ENCODE assay signal across 22 cellular contexts in the genomic region with DNA sequence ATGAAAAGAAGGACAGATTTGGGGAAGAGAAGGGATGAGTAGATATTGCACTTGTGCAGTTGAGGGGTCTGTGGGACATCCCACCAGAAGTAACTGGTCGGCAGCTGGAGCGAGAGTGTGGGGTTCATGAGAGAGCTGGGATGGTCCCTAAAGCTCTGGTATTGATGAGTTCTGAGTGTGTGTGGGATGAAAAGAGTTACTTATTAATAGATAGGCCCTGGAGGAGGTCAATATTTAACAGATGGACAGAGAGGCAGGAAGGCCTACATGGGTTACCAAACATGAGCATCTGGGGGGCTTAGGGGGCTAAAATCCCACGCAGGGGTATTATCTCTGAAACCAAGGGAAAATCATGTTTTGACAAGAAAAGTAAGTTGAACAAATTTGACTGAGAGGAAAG.
DNase-seq lines count a peak whose midpoint lies in the region; ATAC-seq and TF ChIP-seq lines count a peak whose summit lies in the region.
"Had no signal": no experiment of that assay in that cellular context is flagged by ENCODE, and none has a peak within 500 bp of the region (broad histone marks: within the 10 kb centered on the region; RNA-seq: fewer than 3 reads in every experiment).

No MANE protein-coding gene starts in this region.

- H3K27ac Mint-ChIP-seq in activated naive CD4-positive, alpha-beta T cell treated with anti-CD3 and anti-CD28 coated beads, Interleukin-2, amount 10 ng/mL, durations not matched to agents 7 days and 5 days, result peak overlapping the region; percentile 97
- no peak overlapping the region for H3K27ac Mint-ChIP-seq in activated naive CD4-positive, alpha-beta T cell treated with anti-CD3 and anti-CD28 coated beads for 36 hours
- H3K27ac Mint-ChIP-seq in activated naive CD8-positive, alpha-beta T cell treated with anti-CD3 and anti-CD28 coated beads, Interleukin-2, amount 10 ng/mL, durations not matched to agents 7 days and 5 days, result peak overlapping the region; percentile 89
- H3K27ac Mint-ChIP-seq in progenitor cell of endocrine pancreas, result peak overlapping the region; percentile 77

- peaks cover 41% of the 10 kb centered on the region for H3K36me3 Mint-ChIP-seq in activated naive CD4-positive, alpha-beta T cell treated with anti-CD3 and anti-CD28 coated beads, Interleukin-2, amount 10 ng/mL, durations not matched to agents 7 days and 5 days
- H3K36me3 Mint-ChIP-seq in activated naive CD4-positive, alpha-beta T cell treated with anti-CD3 and anti-CD28 coated beads for 36 hours (ENCODE audit: low read depth), result peaks cover 12% of the 10 kb centered on the region
- H3K36me3 Mint-ChIP-seq in activated naive CD8-positive, alpha-beta T cell treated with anti-CD3 and anti-CD28 coated beads, Interleukin-2, amount 10 ng/mL, durations not matched to agents 7 days and 5 days, result peaks cover 56% of the 10 kb centered on the region
- peaks cover 4% of the 10 kb centered on the region for H3K36me3 Mint-ChIP-seq in progenitor cell of endocrine pancreas (ENCODE audit: insufficient read depth)

- H2BK120ac ChIP-seq in mesenchymal stem cell (ENCODE audit: low read depth, low read length), result no peak overlapping the region

- no peak overlapping the region for H3K4ac ChIP-seq in mesenchymal stem cell (ENCODE audit: low read depth in 1 of 2, low read length in 2 of 2)

- CTCF ChIA-PET in activated naive CD4-positive, alpha-beta T cell treated with anti-CD3 and anti-CD28 coated beads, Interleukin-2, amount 10 ng/mL, durations not matched to agents 7 days and 5 days (lab: Charles Lee), result interaction anchor here (0.6 kb wide), 1 partner anchor 182 kb away, joined by 3 read pairs; no protein-coding TSS in a partner anchor
- CTCF ChIA-PET in activated naive CD4-positive, alpha-beta T cell treated with anti-CD3 and anti-CD28 coated beads for 36 hours (lab: Charles Lee), result interaction anchor here (1.8 kb wide), 1 partner anchor 19 kb away, joined by 7 read pairs; no protein-coding TSS in a partner anchor
- CTCF ChIA-PET in GM10248 (lab: Yijun Ruan, JAX), result interaction anchor here (1.3 to 2.1 kb wide), 3 partner anchors 14 to 180 kb away, joined by 3 to 5 read pairs (median 3); no protein-coding TSS in a partner anchor

- H3K4me3 Mint-ChIP-seq in activated naive CD4-positive, alpha-beta T cell treated with anti-CD3 and anti-CD28 coated beads, Interleukin-2, amount 10 ng/mL, durations not matched to agents 7 days and 5 days, result no peak overlapping the region
- H3K4me3 Mint-ChIP-seq in activated naive CD4-positive, alpha-beta T cell treated with anti-CD3 and anti-CD28 coated beads for 36 hours, result no peak overlapping the region
- peak overlapping the region; percentile 3 for H3K4me3 Mint-ChIP-seq in activated naive CD8-positive, alpha-beta T cell treated with anti-CD3 and anti-CD28 coated beads, Interleukin-2, amount 10 ng/mL, durations not matched to agents 7 days and 5 days
- H3K4me3 Mint-ChIP-seq in progenitor cell of endocrine pancreas (ENCODE audit: low read depth), result no peak overlapping the region

- no peaks in the 10 kb centered on the region for H3K9me3 ChIP-seq in mesenchymal stem cell (ENCODE audit: control insufficient read depth, low read length)
- H3K9me3 ChIP-seq: ascending aorta had no signal

- H4K8ac ChIP-seq in mesenchymal stem cell (ENCODE audit: low read length), result no peak overlapping the region

- peaks cover 53% of the 10 kb centered on the region for H3K4me1 Mint-ChIP-seq in activated naive CD4-positive, alpha-beta T cell treated with anti-CD3 and anti-CD28 coated beads, Interleukin-2, amount 10 ng/mL, durations not matched to agents 7 days and 5 days
- peaks cover 34% of the 10 kb centered on the region for H3K4me1 Mint-ChIP-seq in activated naive CD4-positive, alpha-beta T cell treated with anti-CD3 and anti-CD28 coated beads for 36 hours (ENCODE audit: low read depth)
- peaks cover 54% of the 10 kb centered on the region for H3K4me1 Mint-ChIP-seq in activated naive CD8-positive, alpha-beta T cell treated with anti-CD3 and anti-CD28 coated beads, Interleukin-2, amount 10 ng/mL, durations not matched to agents 7 days and 5 days
- H3K4me1 Mint-ChIP-seq in progenitor cell of endocrine pancreas (ENCODE audit: low read depth), result peaks cover 12% of the 10 kb centered on the region

- no peak overlapping the region for H3K23ac ChIP-seq in mesenchymal stem cell (ENCODE audit: low read length in 2 of 2)

- no peak overlapping the region for H4K91ac ChIP-seq in mesenchymal stem cell (ENCODE audit: low read length)

- no peak overlapping the region for H3K18ac ChIP-seq in mesenchymal stem cell (ENCODE audit: low read depth in 1 of 2, low read length in 2 of 2)

- no peak overlapping the region for H3K14ac ChIP-seq in mesenchymal stem cell (ENCODE audit: low read length in 2 of 2)

- no peak overlapping the region for H3K9ac ChIP-seq in mesenchymal stem cell (ENCODE audit: low read length)
- H3K9ac ChIP-seq: parathyroid adenoma had no signal

- no peak overlapping the region for H3K4me3 ChIP-seq in mesenchymal stem cell (ENCODE audit: insufficient read depth in 1 of 2, low read depth in 1 of 2, low read length in 2 of 2)
- H3K4me3 ChIP-seq: ascending aorta, thoracic aorta had no signal

- 82% methylated on average over 3 of the region's 3 CpGs for WGBS in mesenchymal stem cell

- H3K27me3 ChIP-seq in mesenchymal stem cell (ENCODE audit: control insufficient read depth in 1 of 2, insufficient read depth in 1 of 2, low read length in 2 of 2), result peaks cover 0 to 4% of the 10 kb centered on the region in 2 experiments
- H3K27me3 ChIP-seq: ascending aorta had no signal

- H2BK5ac ChIP-seq in mesenchymal stem cell (ENCODE audit: low read depth, low read length, poor library complexity, severe bottlenecking), result no peak overlapping the region

- H2BK15ac ChIP-seq in mesenchymal stem cell (ENCODE audit: low read depth, poor library complexity, severe bottlenecking), result no peak overlapping the region

- H3K4me2 ChIP-seq in mesenchymal stem cell (ENCODE audit: low read length, poor library complexity, severe bottlenecking), result no peak overlapping the region

- H2AFZ ChIP-seq in mesenchymal stem cell (ENCODE audit: low read depth, low read length), result no peak overlapping the region
- H2AFZ ChIP-seq: parathyroid adenoma had no signal

- no peaks in the 10 kb centered on the region for H3K4me1 ChIP-seq in mesenchymal stem cell (ENCODE audit: control insufficient read depth, insufficient read depth, low read depth, low read length)
- H3K4me1 ChIP-seq: ascending aorta, parathyroid adenoma had no signal

- H3K27ac ChIP-seq in mesenchymal stem cell (ENCODE audit: low read length, poor library complexity, severe bottlenecking), result no peak overlapping the region
- H3K27ac ChIP-seq: ascending aorta, parathyroid adenoma, thoracic aorta had no signal

- peaks cover 14% of the 10 kb centered on the region for H3K27me3 Mint-ChIP-seq in activated naive CD4-positive, alpha-beta T cell treated with anti-CD3 and anti-CD28 coated beads, Interleukin-2, amount 10 ng/mL, durations not matched to agents 7 days and 5 days
- no peaks in the 10 kb centered on the region for H3K27me3 Mint-ChIP-seq in activated naive CD4-positive, alpha-beta T cell treated with anti-CD3 and anti-CD28 coated beads for 36 hours (ENCODE audit: low read depth)
- no peaks in the 10 kb centered on the region for H3K27me3 Mint-ChIP-seq in activated naive CD8-positive, alpha-beta T cell treated with anti-CD3 and anti-CD28 coated beads, Interleukin-2, amount 10 ng/mL, durations not matched to agents 7 days and 5 days
- peaks cover 3% of the 10 kb centered on the region for H3K27me3 Mint-ChIP-seq in progenitor cell of endocrine pancreas

- TF ChIP-seq CTCF in progenitor cell of endocrine pancreas (IDR thresholded peaks at IDR 0.05; ENCODE audit: unreplicated experiment) (no peak), GM10248 (IDR thresholded peaks at IDR 0.05; ENCODE audit: control extremely low read depth, extremely low read depth, low read depth, missing control alignments) (no peak)

- intact Hi-C loops in activated naive CD4-positive, alpha-beta T cell treated with anti-CD3 and anti-CD28 coated beads for 36 hours (cut with micrococcal nuclease), result loop anchor here (5.0 kb wide), 1 partner anchor 34 kb away; no protein-coding TSS in a partner anchor

- no peak overlapping the region for H2AK5ac ChIP-seq in mesenchymal stem cell (ENCODE audit: low read length, severe bottlenecking)

- H3K9me3 Mint-ChIP-seq in activated naive CD4-positive, alpha-beta T cell treated with anti-CD3 and anti-CD28 coated beads, Interleukin-2, amount 10 ng/mL, durations not matched to agents 7 days and 5 days, result peaks cover 39% of the 10 kb centered on the region
- peaks cover 27% of the 10 kb centered on the region for H3K9me3 Mint-ChIP-seq in activated naive CD4-positive, alpha-beta T cell treated with anti-CD3 and anti-CD28 coated beads for 36 hours
- H3K9me3 Mint-ChIP-seq in activated naive CD8-positive, alpha-beta T cell treated with anti-CD3 and anti-CD28 coated beads, Interleukin-2, amount 10 ng/mL, durations not matched to agents 7 days and 5 days, result peaks cover 36% of the 10 kb centered on the region
- peaks cover 20% of the 10 kb centered on the region for H3K9me3 Mint-ChIP-seq in progenitor cell of endocrine pancreas (ENCODE audit: low read depth)

- H3K36me3 ChIP-seq in mesenchymal stem cell (ENCODE audit: control insufficient read depth in 1 of 2, insufficient read depth in 2 of 2, low read depth in 1 of 2, low read length in 2 of 2), result no peaks in the 10 kb centered on the region
- H3K36me3 ChIP-seq: ascending aorta, thoracic aorta had no signal

- no peak for DNase-seq in activated naive CD4-positive, alpha-beta T cell treated with anti-CD3 and anti-CD28 coated beads, Interleukin-2, amount 10 ng/mL, durations not matched to agents 7 days and 5 days
- DNase-seq in activated naive CD4-positive, alpha-beta T cell treated with anti-CD3 and anti-CD28 coated beads for 36 hours, result no peak
- no peak for DNase-seq in activated naive CD8-positive, alpha-beta T cell treated with anti-CD3 and anti-CD28 coated beads, Interleukin-2, amount 10 ng/mL, durations not matched to agents 7 days and 5 days
- DNase-seq in progenitor cell of endocrine pancreas (ENCODE audit: low spot score, unreplicated experiment) (no peak), GM10248 (ENCODE audit: extremely low spot score) (no peak), mesenchymal stem cell (no peak)
- DNase-seq: activated effector memory CD4-positive, alpha-beta T cell treated with Interleukin-2 at 50 U/mL for 16 hours; C1 segment of cervical spinal cord; central memory CD4-positive, alpha-beta T cell; foreskin melanocyte; GF-D8; hippocampal formation; kidney; NCI-H1105; NCI-H446 treated with DMSO at 0.1 percent for 48 hours had no signal

- POLR2A ChIA-PET in activated naive CD8-positive, alpha-beta T cell treated with anti-CD3 and anti-CD28 coated beads, Interleukin-2, amount 10 ng/mL, durations not matched to agents 7 days and 5 days (lab: Charles Lee), result interaction anchor here (1.1 to 3.6 kb wide), 3 partner anchors 22 to 95 kb away, joined by 5 to 20 read pairs (median 15); a partner anchor contains a TSS
- POLR2A ChIA-PET in GM10248 (lab: Yijun Ruan, JAX), result no interaction called here

- H2BK12ac ChIP-seq in mesenchymal stem cell (ENCODE audit: low read length in 2 of 2), result no peak overlapping the region

- H3K79me1 ChIP-seq in mesenchymal stem cell (replicated peaks; ENCODE audit: low read length, poor library complexity, severe bottlenecking), result no peaks in the 10 kb centered on the region

- peak; percentile 56 for ATAC-seq in HG02678 (IDR thresholded peaks at IDR 0.05; ENCODE audit: unreplicated experiment)
- ATAC-seq in activated naive CD8-positive, alpha-beta T cell treated with anti-CD3 and anti-CD28 coated beads, Interleukin-2, amount 10 ng/mL, durations not matched to agents 7 days and 5 days (ENCODE audit: low read depth), result no peak
- ATAC-seq in GM19324 (IDR thresholded peaks at IDR 0.05; ENCODE audit: low FRiP score, unreplicated experiment), result no peak
- ATAC-seq: HCT116, sciatic nerve had no signal
